In genomic region chr3:45124379-45124778, GRCh38 we compare ENCODE assay signal across 10 cellular contexts. TPM values are rescaled to one million over a fixed set of nuclear protein-coding genes. Genes with fewer than 3 reads are reported as not detected.
DNase-seq lines count a peak whose midpoint lies in the region; ATAC-seq and TF ChIP-seq lines count a peak whose summit lies in the region.
"Had no signal": no experiment of that assay in that cellular context is flagged by ENCODE, and none has a peak within 500 bp of the region (broad histone marks: within the 10 kb centered on the region; RNA-seq: fewer than 3 reads in every experiment).

No MANE protein-coding gene starts in this region.

- no TSS peak for BruUV-seq in Panc1 (replicated peaks; lab: Mats Ljungman, UMichigan)

- H3K4me3 ChIP-seq in Panc1 (ENCODE audit: low read depth in 2 of 2, low read length in 2 of 2) (no peak overlapping the region), esophagus (ENCODE audit: low read depth in 1 of 2, low read length in 2 of 2) (no peak overlapping the region)

- TF ChIP-seq CTCF in Panc1 (IDR thresholded peaks at IDR 0.05) (no peak), osteocyte (IDR thresholded peaks at IDR 0.05) (no peak)

- H3K36me3 Mint-ChIP-seq in osteocyte (ENCODE audit: unreplicated experiment): no peaks in the 10 kb centered on the region
- no peaks in the 10 kb centered on the region for H3K36me3 Mint-ChIP-seq in activated T-cell treated with anti-CD3 and anti-CD28 coated beads, Interleukin-2, amount 50 U/mL, for 24 hours (ENCODE audit: low read depth)

- H3K9me3 Mint-ChIP-seq in osteocyte (ENCODE audit: unreplicated experiment): no peaks in the 10 kb centered on the region
- H3K9me3 Mint-ChIP-seq in activated T-cell treated with anti-CD3 and anti-CD28 coated beads, Interleukin-2, amount 50 U/mL, for 24 hours: no peaks in the 10 kb centered on the region

- in situ Hi-C loops in Panc1 (cut with HindIII; ENCODE audit: low pct_unique_long_range_greater_than_20kb, low sequenced_read_pairs): no loop called here

- peaks cover 24% of the 10 kb centered on the region for H3K4me1 Mint-ChIP-seq in osteocyte (ENCODE audit: unreplicated experiment)
- peaks cover 28% of the 10 kb centered on the region for H3K4me1 Mint-ChIP-seq in activated T-cell treated with anti-CD3 and anti-CD28 coated beads, Interleukin-2, amount 50 U/mL, for 24 hours (ENCODE audit: low read depth)

- H3K27ac ChIP-seq in Panc1 (ENCODE audit: low read length) (no peak overlapping the region), esophagus (ENCODE audit: low read depth in 2 of 2, low read length in 1 of 2) (peak overlapping the region; percentile 83 to 95)
- H3K27ac ChIP-seq: KMS-11 had no signal

- peak overlapping the region; percentile 35 for H3K27ac Mint-ChIP-seq in osteocyte (ENCODE audit: unreplicated experiment)
- H3K27ac Mint-ChIP-seq in activated T-cell treated with anti-CD3 and anti-CD28 coated beads, Interleukin-2, amount 50 U/mL, for 24 hours: no peak overlapping the region

- intact Hi-C loops in Panc1 (cut with micrococcal nuclease; ENCODE audit: unreplicated experiment): no loop called here

- no peaks in the 10 kb centered on the region for H3K9me3 ChIP-seq in Panc1 (ENCODE audit: control insufficient read depth, insufficient read depth, low read depth, low read length)
- no peaks in the 10 kb centered on the region for H3K9me3 ChIP-seq in esophagus (ENCODE audit: control insufficient read depth in 2 of 2, insufficient read depth in 1 of 2, low read depth in 1 of 2, low read length in 1 of 2)

- H3K27me3 Mint-ChIP-seq in osteocyte (ENCODE audit: unreplicated experiment): no peaks in the 10 kb centered on the region
- peaks cover 7% of the 10 kb centered on the region for H3K27me3 Mint-ChIP-seq in activated T-cell treated with anti-CD3 and anti-CD28 coated beads, Interleukin-2, amount 50 U/mL, for 24 hours

- H3K36me3 ChIP-seq in Panc1 (ENCODE audit: control insufficient read depth, insufficient read depth, low read length) (no peaks in the 10 kb centered on the region), esophagus (ENCODE audit: control insufficient read depth in 2 of 2, insufficient read depth in 2 of 2, low read length in 1 of 2) (no peaks in the 10 kb centered on the region)

- 45 to 47% methylated on average over 4 of the region's 4 CpGs for WGBS in esophagus, 2 donors

- POLR2A ChIA-PET in Panc1 (lab: Charles Lee): no interaction called here

- CTCF ChIA-PET in Panc1 (lab: Charles Lee): interaction anchor here (1.2 kb wide), 1 partner anchor 86 kb away, joined by 5 read pairs; no protein-coding TSS in a partner anchor

- peak; percentile 57 for ATAC-seq in Panc1
- ATAC-seq in HG03439 (IDR thresholded peaks at IDR 0.05; ENCODE audit: unreplicated experiment): no peak

- H3K27me3 ChIP-seq in Panc1 (ENCODE audit: control insufficient read depth, insufficient read depth, low read length): no peaks in the 10 kb centered on the region
- H3K27me3 ChIP-seq in esophagus (ENCODE audit: control insufficient read depth in 1 of 2, insufficient read depth in 2 of 2, low read length in 2 of 2): no peaks in the 10 kb centered on the region

- peaks cover 18% of the 10 kb centered on the region for H3K4me1 ChIP-seq in Panc1 (ENCODE audit: control insufficient read depth, insufficient read depth, low read length)
- H3K4me1 ChIP-seq in esophagus (ENCODE audit: control insufficient read depth in 2 of 2, insufficient read depth in 2 of 2, low read length in 1 of 2): peaks cover 2 to 22% of the 10 kb centered on the region in 2 donors

- H3K4me3 Mint-ChIP-seq in osteocyte (ENCODE audit: unreplicated experiment): no peak overlapping the region
- no peak overlapping the region for H3K4me3 Mint-ChIP-seq in activated T-cell treated with anti-CD3 and anti-CD28 coated beads, Interleukin-2, amount 50 U/mL, for 24 hours

- DNase-seq in EL (peak; percentile 97), Panc1 (ENCODE audit: low read depth, low spot score) (peak; percentile 71), osteocyte (ENCODE audit: extremely low spot score, unreplicated experiment) (no peak), HPDE6-E6E7 (ENCODE audit: extremely low spot score) (no peak)
- no peak for DNase-seq in activated T-cell treated with anti-CD3 and anti-CD28 coated beads, Interleukin-2, amount 50 U/mL, for 24 hours
- DNase-seq in activated T-cell treated with anti-CD3 and anti-CD28 coated beads, Interleukin-2, amount 50 U/mL, for 48 hours: no peak
- DNase-seq: stimulated activated CD8-positive, alpha-beta memory T cell treated with anti-CD3 and anti-CD28 coated beads, Interleukin-4, amount 100 ng/mL, for 48 hours had no signal

RNA-seq across cellular contexts. Expression of gene CDCP1, which starts 21.8 kb away (rescaled TPM):
- total RNA-seq in Panc1 (2021; ENCODE audit: unreplicated experiment) (47.8 TPM), osteocyte (2.3 and 2.7 TPM in 2 replicates)
- 15.4 TPM for polyA plus RNA-seq in Panc1 (2012; ENCODE audit: insufficient read length)
- 10 to 100 TPM; 21.0 to 24.3 TPM for polyA plus RNA-seq in esophagus

Comparison
In these comparisons a context has a peak if more than half of its experiments do, and no peak if none do; other contexts are left out.
1. DNase-seq: peak in EL (single experiment) and Panc1 (single experiment); none in osteocyte (single experiment), activated T-cell treated with anti-CD3 and anti-CD28 coated beads, Interleukin-2, amount 50 U/mL, for 24 hours (single experiment), activated T-cell treated with anti-CD3 and anti-CD28 coated beads, Interleukin-2, amount 50 U/mL, for 48 hours (0 of 2) and HPDE6-E6E7 (single experiment).
2. RNA of gene CDCP1, which starts 21.8 kb away (total RNA-seq): 47.8 TPM in Panc1 (single experiment); 2.3 to 2.7 TPM in osteocyte; every median in the first group is over 10 times any median in the second.